ENCODE assay signal across 1 cellular context in the genomic region with DNA sequence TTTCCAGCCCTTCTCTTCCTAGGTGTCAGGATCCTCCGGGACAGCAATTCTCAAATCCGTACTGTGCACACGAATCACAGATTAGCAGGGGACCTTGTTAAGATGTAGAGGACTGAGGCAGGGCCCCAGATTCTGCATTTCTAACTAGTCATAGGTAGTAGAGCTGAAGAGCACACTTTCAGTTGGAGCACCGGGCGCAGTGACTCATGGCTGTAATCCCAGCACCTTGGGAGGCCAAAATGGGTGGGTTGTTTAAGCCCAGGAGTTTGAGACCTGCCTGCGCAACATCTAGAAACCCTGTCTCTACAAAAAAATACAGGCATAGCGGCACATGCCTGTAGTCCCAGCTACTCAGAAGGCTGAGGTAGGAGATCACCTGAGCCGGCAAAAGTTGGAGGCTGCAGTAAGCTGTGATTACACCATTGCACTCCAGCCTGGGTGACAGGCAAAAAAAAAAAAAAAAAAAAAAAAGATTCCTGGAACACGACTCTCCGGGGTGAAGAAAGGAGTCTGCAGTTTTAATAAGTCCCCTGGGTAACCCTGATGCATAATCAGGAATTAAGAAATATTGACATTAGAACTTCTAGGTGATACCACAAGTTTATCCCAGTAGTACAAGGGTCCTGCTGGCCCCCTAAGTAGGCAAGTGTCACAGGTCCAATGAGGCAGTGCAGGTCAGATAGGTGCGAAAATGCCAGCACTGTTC.
TF ChIP-seq lines count a peak whose summit lies in the region.

No MANE protein-coding gene starts in this region.

TF ChIP-seq in HEK293, 187 proteins besides CTCF, POLR2A, EP300 and RAD21:
- no peak for TF ChIP-seq ZSCAN18 (tag by site-specific recombination; IDR thresholded peaks at IDR 0.05)
- no peak for TF ChIP-seq ZNF302 (tag by site-specific recombination; IDR thresholded peaks at IDR 0.05; ENCODE audit: low read depth)
- TF ChIP-seq, protein P1, sequence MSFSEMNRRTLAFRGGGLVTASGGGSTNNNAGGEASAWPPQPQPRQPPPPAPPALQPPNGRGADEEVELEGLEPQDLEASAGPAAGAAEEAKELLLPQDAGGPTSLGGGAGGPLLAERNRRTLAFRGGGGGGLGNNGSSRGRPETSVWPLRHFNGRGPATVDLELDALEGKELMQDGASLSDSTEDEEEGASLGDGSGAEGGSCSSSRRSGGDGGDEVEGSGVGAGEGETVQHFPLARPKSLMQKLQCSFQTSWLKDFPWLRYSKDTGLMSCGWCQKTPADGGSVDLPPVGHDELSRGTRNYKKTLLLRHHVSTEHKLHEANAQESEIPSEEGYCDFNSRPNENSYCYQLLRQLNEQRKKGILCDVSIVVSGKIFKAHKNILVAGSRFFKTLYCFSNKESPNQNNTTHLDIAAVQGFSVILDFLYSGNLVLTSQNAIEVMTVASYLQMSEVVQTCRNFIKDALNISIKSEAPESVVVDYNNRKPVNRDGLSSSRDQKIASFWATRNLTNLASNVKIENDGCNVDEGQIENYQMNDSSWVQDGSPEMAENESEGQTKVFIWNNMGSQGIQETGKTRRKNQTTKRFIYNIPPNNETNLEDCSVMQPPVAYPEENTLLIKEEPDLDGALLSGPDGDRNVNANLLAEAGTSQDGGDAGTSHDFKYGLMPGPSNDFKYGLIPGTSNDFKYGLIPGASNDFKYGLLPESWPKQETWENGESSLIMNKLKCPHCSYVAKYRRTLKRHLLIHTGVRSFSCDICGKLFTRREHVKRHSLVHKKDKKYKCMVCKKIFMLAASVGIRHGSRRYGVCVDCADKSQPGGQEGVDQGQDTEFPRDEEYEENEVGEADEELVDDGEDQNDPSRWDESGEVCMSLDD (tag by site-specific recombination; IDR thresholded peaks at IDR 0.05), result no peak
- TF ChIP-seq ZSCAN4 (tag by site-specific recombination; IDR thresholded peaks at IDR 0.05), result no peak
- TF ChIP-seq ZBTB20 (tag by site-specific recombination; IDR thresholded peaks at IDR 0.05), result peak; percentile 67
- TF ChIP-seq, protein P2, sequence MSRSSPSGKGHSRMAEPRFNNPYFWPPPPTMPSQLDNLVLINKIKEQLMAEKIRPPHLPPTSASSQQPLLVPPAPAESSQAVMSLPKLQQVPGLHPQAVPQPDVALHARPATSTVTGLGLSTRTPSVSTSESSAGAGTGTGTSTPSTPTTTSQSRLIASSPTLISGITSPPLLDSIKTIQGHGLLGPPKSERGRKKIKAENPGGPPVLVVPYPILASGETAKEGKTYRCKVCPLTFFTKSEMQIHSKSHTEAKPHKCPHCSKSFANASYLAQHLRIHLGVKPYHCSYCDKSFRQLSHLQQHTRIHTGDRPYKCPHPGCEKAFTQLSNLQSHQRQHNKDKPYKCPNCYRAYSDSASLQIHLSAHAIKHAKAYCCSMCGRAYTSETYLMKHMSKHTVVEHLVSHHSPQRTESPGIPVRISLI (tag by site-specific recombination; IDR thresholded peaks at IDR 0.05), result peak; percentile 52; the same call in 1 of the 2 replicates
- no peak for TF ChIP-seq ZNF624 (tag by site-specific recombination; IDR thresholded peaks at IDR 0.05)
- peak; percentile 66 for TF ChIP-seq GLIS1 (tag by site-specific recombination; IDR thresholded peaks at IDR 0.05)
- no peak for TF ChIP-seq ZNF157 (tag by site-specific recombination; IDR thresholded peaks at IDR 0.05)
- TF ChIP-seq GLI2 (tag by site-specific recombination; IDR thresholded peaks at IDR 0.05; ENCODE audit: borderline replicate concordance, low read depth), result no peak
- TF ChIP-seq ZNF600 (tag by site-specific recombination; IDR thresholded peaks at IDR 0.05), result 0 out of 2 replicates have a peak, but pooled peaks have one; percentile 9
- TF ChIP-seq SALL2 (tag by site-specific recombination; IDR thresholded peaks at IDR 0.05; ENCODE audit: borderline replicate concordance), result no peak
- no peak for TF ChIP-seq ZSCAN16 (tag by site-specific recombination; IDR thresholded peaks at IDR 0.05)
- TF ChIP-seq ZNF610 (tag by site-specific recombination; IDR thresholded peaks at IDR 0.05; ENCODE audit: borderline replicate concordance), result no peak
